18 cellular contexts compared by ENCODE assay signal in genomic region chr21:34215911-34216310, GRCh38.
DNase-seq lines count a peak whose midpoint lies in the region; ATAC-seq and TF ChIP-seq lines count a peak whose summit lies in the region.
"Had no signal": no experiment of that assay in that cellular context is flagged by ENCODE, and none has a peak within 500 bp of the region (broad histone marks: within the 10 kb centered on the region; RNA-seq: fewer than 3 reads in every experiment).

No MANE protein-coding gene starts in this region.

- DNase-seq in Right ventricle myocardium superior: no peak
- DNase-seq in right atrium auricular region (ENCODE audit: low spot score): no peak
- DNase-seq in left ventricle myocardium inferior: no peak
- no peak for DNase-seq in gastrocnemius medialis
- no peak for DNase-seq in NCI-H1436 treated with DMSO at 0.1 percent for 48 hours (lab: John Stamatoyannopoulos, UW)
- no peak for DNase-seq in GM13977 (ENCODE audit: low spot score)
- no peak for DNase-seq in NCI-H82 treated with DMSO at 0.1 percent for 48 hours (lab: John Stamatoyannopoulos, UW; ENCODE audit: unreplicated experiment)
- DNase-seq: 8988T, DMS 273 treated with DMSO at 0.1 percent for 48 hours, GDM1, KG1, NCI-H1436, NCI-H2081, NCI-H524 had no signal

- TF ChIP-seq POLR2A in gastrocnemius medialis (IDR thresholded peaks at IDR 0.05): no peak

- intact Hi-C loops in Right ventricle myocardium superior (cut with DNase I): no loop called here
- intact Hi-C loops in left ventricle myocardium inferior (cut with micrococcal nuclease): no loop called here
- intact Hi-C loops in gastrocnemius medialis (cut with DNase I; ENCODE audit: low total_unique reads): no loop called here

- H3K27me3 ChIP-seq in right atrium auricular region (no peaks in the 10 kb centered on the region), left ventricle myocardium inferior (ENCODE audit: low read depth) (no peaks in the 10 kb centered on the region), gastrocnemius medialis (no peaks in the 10 kb centered on the region)

- no peak for TF ChIP-seq CTCF in right atrium auricular region (IDR thresholded peaks at IDR 0.05)
- no peak for TF ChIP-seq CTCF in left ventricle myocardium inferior (IDR thresholded peaks at IDR 0.05; ENCODE audit: borderline replicate concordance)
- no peak for TF ChIP-seq CTCF in gastrocnemius medialis (IDR thresholded peaks at IDR 0.05 in 4 of 5, conservative IDR thresholded peaks at IDR 0.05 in 1 of 5)
- TF ChIP-seq CTCF in GM13977 (IDR thresholded peaks at IDR 0.05; ENCODE audit: extremely low read depth, insufficient read depth, missing control alignments): no peak

- ATAC-seq in Right ventricle myocardium superior (ENCODE audit: poor library complexity): peak; percentile 80
- peak; percentile 40 to 44 for ATAC-seq in gastrocnemius medialis
- ATAC-seq in GM18868 (IDR thresholded peaks at IDR 0.05; ENCODE audit: unreplicated experiment): no peak
- ATAC-seq: GM12878, GM23338 had no signal

- in situ Hi-C loops in gastrocnemius medialis (cut with MboI; ENCODE audit: low sequenced_read_pairs in 4 of 4): loop anchor here in 1 of 4 donors (25.0 kb wide), 1 partner anchor 154 kb away; the partner anchor contains the start of genes MRPS6 and SLC5A3
- in situ Hi-C loops in GM13977 (cut with MboI; ENCODE audit: low pct_unique_long_range_greater_than_20kb, low sequenced_read_pairs, unreplicated experiment): no loop called here

- H3K9me3 ChIP-seq in right atrium auricular region: peaks cover 0 to 14% of the 10 kb centered on the region in 2 donors
- H3K9me3 ChIP-seq in left ventricle myocardium inferior (replicated peaks): peaks cover 17% of the 10 kb centered on the region
- H3K9me3 ChIP-seq in gastrocnemius medialis: no peaks in the 10 kb centered on the region

- H3K4me1 ChIP-seq in right atrium auricular region (peaks cover 0 to 16% of the 10 kb centered on the region in 2 donors), left ventricle myocardium inferior (peaks cover 22% of the 10 kb centered on the region), gastrocnemius medialis (peaks cover 18 to 28% of the 10 kb centered on the region in 2 donors)

- no peaks in the 10 kb centered on the region for H3K36me3 ChIP-seq in right atrium auricular region
- no peaks in the 10 kb centered on the region for H3K36me3 ChIP-seq in left ventricle myocardium inferior
- H3K36me3 ChIP-seq in gastrocnemius medialis: no peaks in the 10 kb centered on the region

- H3K27ac ChIP-seq in right atrium auricular region: peak overlapping the region in 1 of 2 donors; percentile 14
- peak overlapping the region; percentile 56 for H3K27ac ChIP-seq in left ventricle myocardium inferior (replicated peaks)
- H3K27ac ChIP-seq in gastrocnemius medialis: no peak overlapping the region
- H3K27ac ChIP-seq: C4-2B had no signal

- H3K4me3 ChIP-seq in right atrium auricular region: no peak overlapping the region
- H3K4me3 ChIP-seq in left ventricle myocardium inferior: peak overlapping the region; percentile 5
- H3K4me3 ChIP-seq in gastrocnemius medialis: no peak overlapping the region
- H3K4me3 ChIP-seq: GM12878, GM23338 had no signal
